ENCODE assay signal across 1 cellular context in genomic region chr5:95646569-95647330, GRCh38.
TF ChIP-seq lines count a peak whose summit lies in the region.

RFESD (plus strand) TSS chr5:95646777; CDS start chr5:95652272, 5,495 bp downstream.

TF ChIP-seq in HepG2, 621 proteins besides CTCF, POLR2A, EP300 and RAD21 (continued from another document and continues in another):
- TF ChIP-seq KLF6 (CRISPR knock-in tag; IDR thresholded peaks at IDR 0.05) (peak; percentile 85; the same call in 1 of the 2 replicates), ZNF660 (CRISPR knock-in tag; IDR thresholded peaks at IDR 0.05; ENCODE audit: borderline replicate concordance, low read depth) (no peak), HMG20A (CRISPR knock-in tag; IDR thresholded peaks at IDR 0.05; ENCODE audit: borderline replicate concordance) (peak; percentile 38; the same call in 1 of the 2 replicates), SIN3B (IDR thresholded peaks at IDR 0.05; ENCODE audit: low read length) (no peak), TFDP2 (CRISPR knock-in tag; IDR thresholded peaks at IDR 0.05) (peak; percentile 93), FOSL2 (CRISPR knock-in tag; IDR thresholded peaks at IDR 0.05) (peak; percentile 34; the same call in 1 of the 2 replicates), SMARCC2 (IDR thresholded peaks at IDR 0.05) (no peak), HOXD1 (CRISPR knock-in tag; IDR thresholded peaks at IDR 0.05) (peak; percentile 52; the same call in 1 of the 2 replicates), SP5 (CRISPR knock-in tag; IDR thresholded peaks at IDR 0.05; ENCODE audit: borderline replicate concordance, low read depth) (peak; percentile 98), HDAC6 (IDR thresholded peaks at IDR 0.05; ENCODE audit: low read depth, low read length) (no peak), ZNF343 (CRISPR knock-in tag; IDR thresholded peaks at IDR 0.05) (peak; percentile 71; the same call in 1 of the 2 replicates), CREB1 (IDR thresholded peaks at IDR 0.05) (peak; percentile 87), CREB1 (CRISPR knock-in tag; IDR thresholded peaks at IDR 0.05) (peak; percentile 73; the same call in 1 of the 2 replicates), SKI (IDR thresholded peaks at IDR 0.05; ENCODE audit: partially characterized antibody) (peak; percentile 71), SP2 (CRISPR knock-in tag; IDR thresholded peaks at IDR 0.05) (peak; percentile 74), TSC22D2 (CRISPR knock-in tag; IDR thresholded peaks at IDR 0.05; ENCODE audit: borderline replicate concordance) (no peak), AKAP8 (CRISPR knock-in tag; IDR thresholded peaks at IDR 0.05) (peak; percentile 75; the same call in 1 of the 2 replicates), TGIF2 (CRISPR knock-in tag; IDR thresholded peaks at IDR 0.05) (0 out of 2 replicates have a peak, but pooled peaks have one; percentile 66), RBM22 (optimal IDR thresholded peaks at IDR 0.05; ENCODE audit: low read length) (no peak), ZNF20 (CRISPR knock-in tag; IDR thresholded peaks at IDR 0.05) (no peak), TCF7 (IDR thresholded peaks at IDR 0.05; ENCODE audit: low read depth) (peak; percentile 58; the same call in 1 of the 2 replicates), ZNF205 (CRISPR knock-in tag; IDR thresholded peaks at IDR 0.05) (peak; percentile 77; the same call in 1 of the 2 replicates), SALL1 (CRISPR knock-in tag; IDR thresholded peaks at IDR 0.05) (peak; percentile 96), RFXANK (CRISPR knock-in tag; IDR thresholded peaks at IDR 0.05) (0 out of 2 replicates have a peak, but pooled peaks have one; percentile 76), ZNF580 (CRISPR knock-in tag; IDR thresholded peaks at IDR 0.05; ENCODE audit: borderline replicate concordance, low read depth) (peak; percentile 91; the same call in 1 of the 2 replicates), MXI1 (IDR thresholded peaks at IDR 0.05; ENCODE audit: borderline replicate concordance, low read depth, low read length) (peak; percentile 85; the same call in 2 of the 3 replicates), PHF21A (CRISPR knock-in tag; IDR thresholded peaks at IDR 0.05) (peak; percentile 89), ZFP36L2 (CRISPR knock-in tag; IDR thresholded peaks at IDR 0.05) (0 out of 2 replicates have a peak, but pooled peaks have one; percentile 53), KDM5A (IDR thresholded peaks at IDR 0.05; ENCODE audit: borderline replicate concordance, low read length) (no peak), ZBTB39 (CRISPR knock-in tag; IDR thresholded peaks at IDR 0.05) (0 out of 2 replicates have a peak, but pooled peaks have one; percentile 59), RXRA (CRISPR knock-in tag; IDR thresholded peaks at IDR 0.05) (peak; percentile 81; the same call in 1 of the 2 replicates), ZNF782 (CRISPR knock-in tag; IDR thresholded peaks at IDR 0.05; ENCODE audit: borderline replicate concordance) (peak; percentile 72; the same call in 1 of the 2 replicates), FOXP1 (IDR thresholded peaks at IDR 0.05) (no peak), FOXP1 (CRISPR knock-in tag; IDR thresholded peaks at IDR 0.05) (peak; percentile 34; the same call in 1 of the 2 replicates), ZNF331 (CRISPR knock-in tag; IDR thresholded peaks at IDR 0.05) (peak; percentile 81; the same call in 1 of the 2 replicates), ZFP37 (CRISPR knock-in tag; IDR thresholded peaks at IDR 0.05; ENCODE audit: borderline replicate concordance) (0 out of 2 replicates have a peak, but pooled peaks have one; percentile 53), ZNF773 (CRISPR knock-in tag; IDR thresholded peaks at IDR 0.05; ENCODE audit: borderline replicate concordance) (0 out of 2 replicates have a peak, but pooled peaks have one; percentile 39), ZMYM3 (CRISPR knock-in tag; IDR thresholded peaks at IDR 0.05) (peak; percentile 17; the same call in 1 of the 2 replicates), ZNF121 (CRISPR knock-in tag; IDR thresholded peaks at IDR 0.05) (peak; percentile 52; the same call in 1 of the 2 replicates), POLR2G (IDR thresholded peaks at IDR 0.05; ENCODE audit: low read depth, low read length) (peak; percentile 89), TFE3 (CRISPR knock-in tag; IDR thresholded peaks at IDR 0.05) (peak; percentile 85), POLR2AphosphoS5 (IDR thresholded peaks at IDR 0.05; ENCODE audit: low read depth, low read length) (peak; percentile 68; the same call in 1 of the 2 replicates), ZNF674 (CRISPR knock-in tag; IDR thresholded peaks at IDR 0.05; ENCODE audit: low read depth) (no peak), ZNF788 (CRISPR knock-in tag; IDR thresholded peaks at IDR 0.05; ENCODE audit: borderline replicate concordance) (peak; percentile 87)
- TF ChIP-seq, protein P1, sequence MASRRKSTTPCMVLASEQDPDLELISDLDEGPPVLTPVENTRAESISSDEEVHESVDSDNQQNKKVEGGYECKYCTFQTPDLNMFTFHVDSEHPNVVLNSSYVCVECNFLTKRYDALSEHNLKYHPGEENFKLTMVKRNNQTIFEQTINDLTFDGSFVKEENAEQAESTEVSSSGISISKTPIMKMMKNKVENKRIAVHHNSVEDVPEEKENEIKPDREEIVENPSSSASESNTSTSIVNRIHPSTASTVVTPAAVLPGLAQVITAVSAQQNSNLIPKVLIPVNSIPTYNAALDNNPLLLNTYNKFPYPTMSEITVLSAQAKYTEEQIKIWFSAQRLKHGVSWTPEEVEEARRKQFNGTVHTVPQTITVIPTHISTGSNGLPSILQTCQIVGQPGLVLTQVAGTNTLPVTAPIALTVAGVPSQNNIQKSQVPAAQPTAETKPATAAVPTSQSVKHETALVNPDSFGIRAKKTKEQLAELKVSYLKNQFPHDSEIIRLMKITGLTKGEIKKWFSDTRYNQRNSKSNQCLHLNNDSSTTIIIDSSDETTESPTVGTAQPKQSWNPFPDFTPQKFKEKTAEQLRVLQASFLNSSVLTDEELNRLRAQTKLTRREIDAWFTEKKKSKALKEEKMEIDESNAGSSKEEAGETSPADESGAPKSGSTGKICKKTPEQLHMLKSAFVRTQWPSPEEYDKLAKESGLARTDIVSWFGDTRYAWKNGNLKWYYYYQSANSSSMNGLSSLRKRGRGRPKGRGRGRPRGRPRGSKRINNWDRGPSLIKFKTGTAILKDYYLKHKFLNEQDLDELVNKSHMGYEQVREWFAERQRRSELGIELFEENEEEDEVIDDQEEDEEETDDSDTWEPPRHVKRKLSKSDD (CRISPR knock-in tag; IDR thresholded peaks at IDR 0.05; ENCODE audit: low read depth) = no peak
- TF ChIP-seq, protein P2, sequence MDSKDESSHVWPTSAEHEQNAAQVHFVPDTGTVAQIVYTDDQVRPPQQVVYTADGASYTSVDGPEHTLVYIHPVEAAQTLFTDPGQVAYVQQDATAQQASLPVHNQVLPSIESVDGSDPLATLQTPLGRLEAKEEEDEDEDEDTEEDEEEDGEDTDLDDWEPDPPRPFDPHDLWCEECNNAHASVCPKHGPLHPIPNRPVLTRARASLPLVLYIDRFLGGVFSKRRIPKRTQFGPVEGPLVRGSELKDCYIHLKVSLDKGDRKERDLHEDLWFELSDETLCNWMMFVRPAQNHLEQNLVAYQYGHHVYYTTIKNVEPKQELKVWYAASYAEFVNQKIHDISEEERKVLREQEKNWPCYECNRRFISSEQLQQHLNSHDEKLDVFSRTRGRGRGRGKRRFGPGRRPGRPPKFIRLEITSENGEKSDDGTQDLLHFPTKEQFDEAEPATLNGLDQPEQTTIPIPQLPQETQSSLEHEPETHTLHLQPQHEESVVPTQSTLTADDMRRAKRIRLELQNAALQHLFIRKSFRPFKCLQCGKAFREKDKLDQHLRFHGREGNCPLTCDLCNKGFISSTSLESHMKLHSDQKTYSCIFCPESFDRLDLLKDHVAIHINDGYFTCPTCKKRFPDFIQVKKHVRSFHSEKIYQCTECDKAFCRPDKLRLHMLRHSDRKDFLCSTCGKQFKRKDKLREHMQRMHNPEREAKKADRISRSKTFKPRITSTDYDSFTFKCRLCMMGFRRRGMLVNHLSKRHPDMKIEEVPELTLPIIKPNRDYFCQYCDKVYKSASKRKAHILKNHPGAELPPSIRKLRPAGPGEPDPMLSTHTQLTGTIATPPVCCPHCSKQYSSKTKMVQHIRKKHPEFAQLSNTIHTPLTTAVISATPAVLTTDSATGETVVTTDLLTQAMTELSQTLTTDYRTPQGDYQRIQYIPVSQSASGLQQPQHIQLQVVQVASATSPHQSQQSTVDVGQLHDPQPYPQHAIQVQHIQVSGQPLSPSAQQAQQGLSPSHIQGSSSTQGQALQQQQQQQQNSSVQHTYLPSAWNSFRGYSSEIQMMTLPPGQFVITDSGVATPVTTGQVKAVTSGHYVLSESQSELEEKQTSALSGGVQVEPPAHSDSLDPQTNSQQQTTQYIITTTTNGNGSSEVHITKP (CRISPR knock-in tag; IDR thresholded peaks at IDR 0.05; ENCODE audit: low read depth) = peak; percentile 77; the same call in 1 of the 2 replicates
- TF ChIP-seq, protein P3, sequence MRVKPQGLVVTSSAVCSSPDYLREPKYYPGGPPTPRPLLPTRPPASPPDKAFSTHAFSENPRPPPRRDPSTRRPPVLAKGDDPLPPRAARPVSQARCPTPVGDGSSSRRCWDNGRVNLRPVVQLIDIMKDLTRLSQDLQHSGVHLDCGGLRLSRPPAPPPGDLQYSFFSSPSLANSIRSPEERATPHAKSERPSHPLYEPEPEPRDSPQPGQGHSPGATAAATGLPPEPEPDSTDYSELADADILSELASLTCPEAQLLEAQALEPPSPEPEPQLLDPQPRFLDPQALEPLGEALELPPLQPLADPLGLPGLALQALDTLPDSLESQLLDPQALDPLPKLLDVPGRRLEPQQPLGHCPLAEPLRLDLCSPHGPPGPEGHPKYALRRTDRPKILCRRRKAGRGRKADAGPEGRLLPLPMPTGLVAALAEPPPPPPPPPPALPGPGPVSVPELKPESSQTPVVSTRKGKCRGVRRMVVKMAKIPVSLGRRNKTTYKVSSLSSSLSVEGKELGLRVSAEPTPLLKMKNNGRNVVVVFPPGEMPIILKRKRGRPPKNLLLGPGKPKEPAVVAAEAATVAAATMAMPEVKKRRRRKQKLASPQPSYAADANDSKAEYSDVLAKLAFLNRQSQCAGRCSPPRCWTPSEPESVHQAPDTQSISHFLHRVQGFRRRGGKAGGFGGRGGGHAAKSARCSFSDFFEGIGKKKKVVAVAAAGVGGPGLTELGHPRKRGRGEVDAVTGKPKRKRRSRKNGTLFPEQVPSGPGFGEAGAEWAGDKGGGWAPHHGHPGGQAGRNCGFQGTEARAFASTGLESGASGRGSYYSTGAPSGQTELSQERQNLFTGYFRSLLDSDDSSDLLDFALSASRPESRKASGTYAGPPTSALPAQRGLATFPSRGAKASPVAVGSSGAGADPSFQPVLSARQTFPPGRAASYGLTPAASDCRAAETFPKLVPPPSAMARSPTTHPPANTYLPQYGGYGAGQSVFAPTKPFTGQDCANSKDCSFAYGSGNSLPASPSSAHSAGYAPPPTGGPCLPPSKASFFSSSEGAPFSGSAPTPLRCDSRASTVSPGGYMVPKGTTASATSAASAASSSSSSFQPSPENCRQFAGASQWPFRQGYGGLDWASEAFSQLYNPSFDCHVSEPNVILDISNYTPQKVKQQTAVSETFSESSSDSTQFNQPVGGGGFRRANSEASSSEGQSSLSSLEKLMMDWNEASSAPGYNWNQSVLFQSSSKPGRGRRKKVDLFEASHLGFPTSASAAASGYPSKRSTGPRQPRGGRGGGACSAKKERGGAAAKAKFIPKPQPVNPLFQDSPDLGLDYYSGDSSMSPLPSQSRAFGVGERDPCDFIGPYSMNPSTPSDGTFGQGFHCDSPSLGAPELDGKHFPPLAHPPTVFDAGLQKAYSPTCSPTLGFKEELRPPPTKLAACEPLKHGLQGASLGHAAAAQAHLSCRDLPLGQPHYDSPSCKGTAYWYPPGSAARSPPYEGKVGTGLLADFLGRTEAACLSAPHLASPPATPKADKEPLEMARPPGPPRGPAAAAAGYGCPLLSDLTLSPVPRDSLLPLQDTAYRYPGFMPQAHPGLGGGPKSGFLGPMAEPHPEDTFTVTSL (CRISPR knock-in tag; IDR thresholded peaks at IDR 0.05; ENCODE audit: borderline replicate concordance) = no peak; the same call in 1 of the 2 replicates
